In the genomic region with DNA sequence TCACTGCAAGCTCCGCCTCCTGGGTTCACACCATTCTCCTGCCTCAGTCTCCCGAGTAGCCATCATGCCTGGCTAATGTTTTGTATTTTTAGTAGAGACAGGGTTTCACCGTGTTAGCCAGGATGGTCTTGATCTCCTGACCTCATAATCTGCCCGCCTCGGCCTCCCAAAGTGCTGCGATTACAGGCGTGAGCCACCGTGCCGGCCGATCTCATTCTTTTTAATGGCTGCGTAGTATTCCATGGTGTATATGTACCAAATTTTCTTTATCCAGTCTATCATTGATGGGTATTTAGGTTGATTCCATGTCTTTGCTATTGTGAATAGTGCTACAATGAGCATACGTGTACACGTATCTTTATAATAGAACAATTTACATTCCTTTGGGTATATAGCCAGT, we compare ENCODE assay signal across 2 cellular contexts. TPM values are rescaled to one million over a fixed set of nuclear protein-coding genes. Genes with fewer than 3 reads are reported as not detected.
"Had no signal": no experiment of that assay in that cellular context is flagged by ENCODE, and none has a peak within 500 bp of the region (broad histone marks: within the 10 kb centered on the region; RNA-seq: fewer than 3 reads in every experiment).

No MANE protein-coding gene starts in this region.

RNA-seq across cellular contexts. Expression of a gene that starts 7.4 kb away (rescaled TPM):
- total RNA-seq: astrocyte, cerebellum had no signal

RNA-seq across cellular contexts. Expression of a gene that starts 36.7 kb away (rescaled TPM):
- total RNA-seq: cerebellum had no signal
